Comparison of ENCODE assay signal across 8 cellular contexts in the genomic region with DNA sequence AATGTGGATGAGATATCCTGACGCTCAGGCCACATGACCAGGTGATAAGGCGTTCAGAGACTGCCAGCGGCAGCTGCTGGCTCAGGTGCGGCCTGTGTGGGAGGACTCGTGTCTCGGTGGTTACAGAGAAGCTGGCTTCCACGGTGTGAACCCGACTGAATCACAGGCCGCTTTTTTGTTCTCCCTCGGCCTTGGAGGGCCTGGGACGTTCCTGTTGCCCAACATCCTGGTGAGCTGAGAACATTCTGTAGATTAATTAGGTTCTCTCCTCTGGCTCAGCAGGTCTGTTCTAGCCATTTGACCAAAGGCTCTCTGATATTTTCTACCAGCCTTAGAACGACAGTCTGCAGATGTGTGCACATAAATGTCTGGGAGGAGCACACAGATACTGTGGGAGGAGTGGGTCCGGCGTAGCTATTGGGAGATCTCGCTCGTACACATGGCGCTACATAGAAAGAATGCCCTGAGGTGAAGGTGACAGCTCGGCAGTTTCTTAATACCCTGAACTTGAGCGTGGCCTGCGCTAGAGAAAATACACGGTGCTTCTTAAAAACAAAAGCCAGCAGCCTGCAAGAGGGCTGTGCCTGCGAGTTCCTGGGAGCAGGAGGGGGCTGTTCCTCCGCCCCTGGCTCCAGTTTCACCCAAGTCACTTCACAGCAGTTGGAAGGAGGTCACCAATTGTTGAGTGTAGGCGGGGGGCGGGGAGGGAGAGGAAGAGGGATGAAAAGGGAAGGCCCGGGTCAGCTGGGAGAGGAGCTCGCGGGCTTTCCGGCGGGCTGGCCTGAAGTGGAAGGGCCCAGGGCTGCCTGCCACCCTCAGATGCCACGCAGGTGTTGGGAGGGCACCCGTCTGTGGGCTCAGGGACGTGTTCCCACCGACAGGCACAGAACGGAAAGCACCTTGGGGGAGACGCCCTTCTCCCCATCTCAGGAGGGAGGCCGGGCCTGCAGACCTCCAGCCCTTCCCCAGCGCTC.
DNase-seq lines count a peak whose midpoint lies in the region; ATAC-seq and TF ChIP-seq lines count a peak whose summit lies in the region.

No MANE protein-coding gene starts in this region.

- H3K27me3 Mint-ChIP-seq in activated naive CD8-positive, alpha-beta T cell treated with anti-CD3 and anti-CD28 coated beads, Interleukin-2, amount 10 ng/mL, durations not matched to agents 7 days and 5 days: peaks cover 48% of the 10 kb centered on the region

- H3K9me3 Mint-ChIP-seq in activated naive CD8-positive, alpha-beta T cell treated with anti-CD3 and anti-CD28 coated beads, Interleukin-2, amount 10 ng/mL, durations not matched to agents 7 days and 5 days: no peaks in the 10 kb centered on the region

- DNase-seq in HPDE6-E6E7 (ENCODE audit: extremely low spot score): peak; percentile 51
- no peak for DNase-seq in activated naive CD8-positive, alpha-beta T cell treated with anti-CD3 and anti-CD28 coated beads, Interleukin-2, amount 10 ng/mL, durations not matched to agents 7 days and 5 days
- peak; percentile 14 for DNase-seq in iPS DF 4.7 (ENCODE audit: extremely low read depth, low spot score)
- peak; percentile 91 for DNase-seq in retina
- no peak for DNase-seq in GM10248 (ENCODE audit: extremely low spot score)
- no peak for DNase-seq in T-helper 9 cell

- H3K4me3 Mint-ChIP-seq in activated naive CD8-positive, alpha-beta T cell treated with anti-CD3 and anti-CD28 coated beads, Interleukin-2, amount 10 ng/mL, durations not matched to agents 7 days and 5 days: peak overlapping the region; percentile 9

- no peak overlapping the region for H3K27ac Mint-ChIP-seq in activated naive CD8-positive, alpha-beta T cell treated with anti-CD3 and anti-CD28 coated beads, Interleukin-2, amount 10 ng/mL, durations not matched to agents 7 days and 5 days

- CTCF ChIA-PET in GM10248 (lab: Yijun Ruan, JAX): interaction anchor here (0.9 to 5.6 kb wide), 4 partner anchors 9 to 220 kb away, joined by 3 to 50 read pairs (median 5); no protein-coding TSS in a partner anchor

- no peaks in the 10 kb centered on the region for H3K36me3 Mint-ChIP-seq in activated naive CD8-positive, alpha-beta T cell treated with anti-CD3 and anti-CD28 coated beads, Interleukin-2, amount 10 ng/mL, durations not matched to agents 7 days and 5 days

- POLR2A ChIA-PET in activated naive CD8-positive, alpha-beta T cell treated with anti-CD3 and anti-CD28 coated beads, Interleukin-2, amount 10 ng/mL, durations not matched to agents 7 days and 5 days (lab: Charles Lee): interaction anchor here (1.4 kb wide), 1 partner anchor 127 kb away, joined by 4 read pairs; no protein-coding TSS in a partner anchor
- POLR2A ChIA-PET in GM10248 (lab: Yijun Ruan, JAX): no interaction called here

- no peak for TF ChIP-seq CTCF in GM10248 (IDR thresholded peaks at IDR 0.05; ENCODE audit: control extremely low read depth, extremely low read depth, low read depth, missing control alignments)

- peaks cover 9% of the 10 kb centered on the region for H3K4me1 Mint-ChIP-seq in activated naive CD8-positive, alpha-beta T cell treated with anti-CD3 and anti-CD28 coated beads, Interleukin-2, amount 10 ng/mL, durations not matched to agents 7 days and 5 days

- ATAC-seq in GM18502 (IDR thresholded peaks at IDR 0.05; ENCODE audit: poor library complexity, unreplicated experiment) (peak; percentile 27), HG02610 (IDR thresholded peaks at IDR 0.05; ENCODE audit: unreplicated experiment) (no peak)
- ATAC-seq in activated naive CD8-positive, alpha-beta T cell treated with anti-CD3 and anti-CD28 coated beads, Interleukin-2, amount 10 ng/mL, durations not matched to agents 7 days and 5 days (ENCODE audit: low read depth): peak; percentile 26

Comparison
In these comparisons a context has a peak if more than half of its experiments do, and no peak if none do; other contexts are left out.
1. DNase-seq: peak in HPDE6-E6E7 (single experiment), iPS DF 4.7 (single experiment) and retina (single experiment); none in activated naive CD8-positive, alpha-beta T cell treated with anti-CD3 and anti-CD28 coated beads, Interleukin-2, amount 10 ng/mL, durations not matched to agents 7 days and 5 days (single experiment), GM10248 (single experiment) and T-helper 9 cell (single experiment).